21 cellular contexts compared by ENCODE assay signal in genomic region chr4:94819779-94820178, GRCh38.
"Had no signal": no experiment of that assay in that cellular context is flagged by ENCODE, and none has a peak within 500 bp of the region (broad histone marks: within the 10 kb centered on the region; RNA-seq: fewer than 3 reads in every experiment).

No MANE protein-coding gene starts in this region.

- H3K4me1 ChIP-seq: esophagus squamous epithelium, neural progenitor cell, parathyroid adenoma, prostate gland, right atrium auricular region, sigmoid colon had no signal

- FAIRE-seq: endothelial cell of umbilical vein, keratinocyte, urothelium cell line had no signal

- DNase-seq: dermis blood vessel endothelial cell; effector memory CD4-positive, alpha-beta T cell; esophagus squamous epithelium; foreskin melanocyte; hypothalamus; naive B cell; sigmoid colon; stimulated activated CD4-positive, alpha-beta T cell treated with anti-CD3 and anti-CD28 coated beads, Interleukin-2, amount 100 ng/mL, for 24 hours; stimulated activated naive B cell treated with anti-CD40 and anti-IgM and Interleukin-4, amounts not matched to agents 10 μg/mL and 1 μg/mL and 100 μg/mL, for 72 hours; upper lobe of left lung had no signal

- H3K4me3 ChIP-seq: coronary artery, esophagus squamous epithelium, lung, neural progenitor cell, prostate gland, right atrium auricular region, sigmoid colon, thoracic aorta, tibial nerve, upper lobe of left lung had no signal

- H3K9me3 ChIP-seq: esophagus squamous epithelium, prostate gland, right atrium auricular region, sigmoid colon, thoracic aorta, tibial nerve, upper lobe of left lung had no signal

- H3K27me3 ChIP-seq: esophagus squamous epithelium, neural progenitor cell, right atrium auricular region, sigmoid colon, tibial nerve, upper lobe of left lung had no signal

- H3K9ac ChIP-seq: neural progenitor cell, parathyroid adenoma had no signal

- H3K4me2 ChIP-seq: neural progenitor cell had no signal

- H3K36me3 ChIP-seq: esophagus squamous epithelium, neural progenitor cell, prostate gland, right atrium auricular region, sigmoid colon, thoracic aorta, tibial nerve, upper lobe of left lung had no signal

- H3K79me2 ChIP-seq: parathyroid adenoma had no signal

- H2AFZ ChIP-seq: neural progenitor cell, parathyroid adenoma had no signal

- H3K27ac ChIP-seq: coronary artery, esophagus squamous epithelium, neural progenitor cell, parathyroid adenoma, prostate gland, right atrium auricular region, thoracic aorta, upper lobe of left lung had no signal
